ENCODE assay signal across 18 cellular contexts in genomic region chr11:87307101-87307500, GRCh38.
"Had no signal": no experiment of that assay in that cellular context is flagged by ENCODE, and none has a peak within 500 bp of the region (broad histone marks: within the 10 kb centered on the region; RNA-seq: fewer than 3 reads in every experiment).

No MANE protein-coding gene starts in this region.

- H3K4me1 ChIP-seq: prostate gland had no signal

- FAIRE-seq: endometrium, keratinocyte had no signal

- H3K36me3 ChIP-seq: brain microvascular endothelial cell, prostate gland had no signal

- H3K9me3 ChIP-seq: prostate gland, stomach, transverse colon had no signal

- H3K4me1 Mint-ChIP-seq: activated CD8-positive, alpha-beta memory T cell treated with anti-CD3 and anti-CD28 coated beads, Interleukin-2, amount 10 ng/mL, durations not matched to agents 7 days and 5 days; activated naive CD4-positive, alpha-beta T cell treated with anti-CD3 and anti-CD28 coated beads, Interleukin-2, amount 50 U/mL, for 24 hours; naive thymus-derived CD4-positive, alpha-beta T cell had no signal

- H3K27me3 Mint-ChIP-seq: activated CD8-positive, alpha-beta memory T cell treated with anti-CD3 and anti-CD28 coated beads, Interleukin-2, amount 10 ng/mL, durations not matched to agents 7 days and 5 days; activated naive CD4-positive, alpha-beta T cell treated with anti-CD3 and anti-CD28 coated beads, Interleukin-2, amount 50 U/mL, for 24 hours; activated T-cell treated with anti-CD3 and anti-CD28 coated beads, Interleukin-2, amount 50 U/mL, for 24 hours; naive thymus-derived CD4-positive, alpha-beta T cell had no signal

- DNase-seq: activated CD4-positive, alpha-beta T cell treated with anti-CD3 and anti-CD28 coated beads, Interleukin-2, amount 50 U/mL, for 4 hours; activated CD8-positive, alpha-beta memory T cell treated with anti-CD3 and anti-CD28 coated beads, Interleukin-2, amount 10 ng/mL, durations not matched to agents 7 days and 5 days; activated effector memory CD4-positive, alpha-beta T cell treated with Interleukin-2 at 50 U/mL for 16 hours; activated T-cell treated with anti-CD3 and anti-CD28 coated beads, Interleukin-2, amount 50 U/mL, for 24 hours; amygdala; brain microvascular endothelial cell; foreskin melanocyte; naive thymus-derived CD4-positive, alpha-beta T cell; nucleus accumbens; stimulated activated CD4-positive, alpha-beta T cell treated with anti-CD3 and anti-CD28 coated beads, Interleukin-4, amount 100 ng/mL, for 1 hour; stomach; transverse colon had no signal

- ATAC-seq: activated CD4-positive, CD25-positive, alpha-beta regulatory T cell treated with anti-CD3 and anti-CD28 coated beads, Interleukin-2, amount 50 U/mL, for 24 hours; activated CD8-positive, alpha-beta memory T cell treated with anti-CD3 and anti-CD28 coated beads, Interleukin-2, amount 10 ng/mL, durations not matched to agents 7 days and 5 days; esophagus mucosa; naive thymus-derived CD4-positive, alpha-beta T cell had no signal

- H3K27ac ChIP-seq: brain microvascular endothelial cell, prostate gland, stomach, transverse colon had no signal

- H3K27me3 ChIP-seq: brain microvascular endothelial cell, stomach, transverse colon had no signal

- H3K27ac Mint-ChIP-seq: activated CD8-positive, alpha-beta memory T cell treated with anti-CD3 and anti-CD28 coated beads, Interleukin-2, amount 10 ng/mL, durations not matched to agents 7 days and 5 days; activated naive CD4-positive, alpha-beta T cell treated with anti-CD3 and anti-CD28 coated beads, Interleukin-2, amount 50 U/mL, for 24 hours; activated T-cell treated with anti-CD3 and anti-CD28 coated beads, Interleukin-2, amount 50 U/mL, for 24 hours; naive thymus-derived CD4-positive, alpha-beta T cell had no signal

- H3K9me3 Mint-ChIP-seq: activated naive CD4-positive, alpha-beta T cell treated with anti-CD3 and anti-CD28 coated beads, Interleukin-2, amount 50 U/mL, for 24 hours; activated T-cell treated with anti-CD3 and anti-CD28 coated beads, Interleukin-2, amount 50 U/mL, for 24 hours; naive thymus-derived CD4-positive, alpha-beta T cell had no signal

- H3K4me3 ChIP-seq: prostate gland, stomach, transverse colon had no signal

- H3K4me3 Mint-ChIP-seq: activated CD8-positive, alpha-beta memory T cell treated with anti-CD3 and anti-CD28 coated beads, Interleukin-2, amount 10 ng/mL, durations not matched to agents 7 days and 5 days; activated naive CD4-positive, alpha-beta T cell treated with anti-CD3 and anti-CD28 coated beads, Interleukin-2, amount 50 U/mL, for 24 hours; activated T-cell treated with anti-CD3 and anti-CD28 coated beads, Interleukin-2, amount 50 U/mL, for 24 hours; naive thymus-derived CD4-positive, alpha-beta T cell had no signal
